ENCODE assay signal across 1 cellular context in genomic region chr12:102629262-102629888, GRCh38.
TF ChIP-seq lines count a peak whose summit lies in the region.

No MANE protein-coding gene starts in this region.

TF ChIP-seq in K562, 482 proteins besides CTCF, POLR2A, EP300 and RAD21 (continued from another document and continues in another):
- TF ChIP-seq MNT (conservative IDR thresholded peaks at IDR 0.05) (0 out of 4 replicates have a peak, but pooled peaks of 1 of the 2 experiments have one; percentile 38), NR0B1 (IDR thresholded peaks at IDR 0.05; ENCODE audit: partially characterized antibody) (no peak), ZNF395 (CRISPR knock-in tag; IDR thresholded peaks at IDR 0.05) (no peak), MEF2A (IDR thresholded peaks at IDR 0.05; ENCODE audit: control insufficient read depth, low read depth, low read length) (no peak), HMBOX1 (IDR thresholded peaks at IDR 0.05) (peak; percentile 81), BRF2 (IDR thresholded peaks at IDR 0.05; ENCODE audit: borderline replicate concordance, insufficient read depth, insufficient read length) (no peak), ETV1 (tag; conservative IDR thresholded peaks at IDR 0.05; ENCODE audit: low read depth) (no peak), SFPQ (IDR thresholded peaks at IDR 0.05; ENCODE audit: low read depth, low read length) (no peak), CTCFL (IDR thresholded peaks at IDR 0.05; ENCODE audit: borderline replicate concordance, insufficient read depth, low read depth, low read length, poor library complexity, severe bottlenecking) (no peak), SRSF9 (IDR thresholded peaks at IDR 0.05; ENCODE audit: borderline replicate concordance, low read depth, low read length) (no peak), MIER1 (IDR thresholded peaks at IDR 0.05; ENCODE audit: low read depth) (no peak), NFYB (IDR thresholded peaks at IDR 0.05; ENCODE audit: extremely low read depth, insufficient read length) (no peak), ZBTB17 (CRISPR knock-in tag; IDR thresholded peaks at IDR 0.05) (no peak), TAF15 (IDR thresholded peaks at IDR 0.05; ENCODE audit: low read depth, low read length) (no peak), FOSL1 (tag; conservative IDR thresholded peaks at IDR 0.05) (peak; percentile 92), ZNF518B (CRISPR knock-in tag; IDR thresholded peaks at IDR 0.05) (no peak), ZNF212 (CRISPR knock-in tag; IDR thresholded peaks at IDR 0.05) (no peak), ZNF717 (CRISPR knock-in tag; IDR thresholded peaks at IDR 0.05) (no peak), VEZF1 (CRISPR knock-in tag; IDR thresholded peaks at IDR 0.05) (no peak), TCF3 (CRISPR knock-in tag; IDR thresholded peaks at IDR 0.05) (peak; percentile 20; the same call in 1 of the 2 replicates), RCOR1 (IDR thresholded peaks at IDR 0.05; ENCODE audit: borderline replicate concordance in 1 of 2, low read depth in 2 of 2, low read length in 2 of 2) (peak in 1 of 2 experiments; percentile 41; a peak in 2 of 4 replicates), RBFOX2 (IDR thresholded peaks at IDR 0.05; ENCODE audit: low read depth, low read length) (no peak), NR4A1 (CRISPR knock-in tag; IDR thresholded peaks at IDR 0.05) (no peak), NR4A1 (tag; IDR thresholded peaks at IDR 0.05) (no peak), ZBTB49 (CRISPR knock-in tag; IDR thresholded peaks at IDR 0.05; ENCODE audit: borderline replicate concordance) (no peak), ZNF431 (CRISPR knock-in tag; IDR thresholded peaks at IDR 0.05) (no peak), CBX2 (IDR thresholded peaks at IDR 0.05; ENCODE audit: insufficient read depth, low read length, poor library complexity, severe bottlenecking) (no peak), FOXJ2 (tag; IDR thresholded peaks at IDR 0.05) (no peak), CC2D1A (IDR thresholded peaks at IDR 0.05) (peak; percentile 28; the same call in 1 of the 2 replicates), SOX6 (IDR thresholded peaks at IDR 0.05) (peak; percentile 31), ZNF324 (CRISPR knock-in tag; IDR thresholded peaks at IDR 0.05) (no peak), ZNF79 (CRISPR knock-in tag; IDR thresholded peaks at IDR 0.05; ENCODE audit: low read depth) (no peak), TEAD4 (IDR thresholded peaks at IDR 0.05; ENCODE audit: low read length) (peak; percentile 88), TEAD4 (CRISPR knock-in tag; IDR thresholded peaks at IDR 0.05; ENCODE audit: borderline replicate concordance) (no peak), TFAP4 (CRISPR knock-in tag; IDR thresholded peaks at IDR 0.05; ENCODE audit: borderline replicate concordance) (no peak), SMARCA4 (IDR thresholded peaks at IDR 0.05) (peak; percentile 52; the same call in 1 of the 2 replicates), CBFA2T2 (conservative IDR thresholded peaks at IDR 0.05) (peak; percentile 84), BMI1 (IDR thresholded peaks at IDR 0.05; ENCODE audit: low read length) (no peak)
